9 cellular contexts compared by ENCODE assay signal in the genomic region with DNA sequence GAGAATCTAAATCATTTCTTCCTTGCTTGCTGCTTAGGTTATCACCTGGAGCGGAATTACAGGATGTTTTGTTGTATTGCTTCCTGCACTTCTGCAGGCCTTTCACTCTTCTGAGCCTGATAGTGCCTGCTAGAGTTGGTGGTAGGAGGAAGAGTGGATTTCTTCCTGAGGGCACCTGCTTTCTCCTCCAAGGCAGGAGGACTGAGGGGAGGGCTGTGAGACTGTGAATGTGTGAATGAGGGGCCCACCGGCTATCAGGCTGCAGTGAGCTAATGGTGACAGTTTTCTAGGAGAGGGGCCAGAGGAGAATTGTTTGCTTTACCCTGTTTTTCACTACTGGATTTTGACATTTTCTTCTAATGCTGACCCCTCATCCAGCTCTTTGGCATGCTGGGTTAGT. TPM values are rescaled to one million over a fixed set of nuclear protein-coding genes. Genes with fewer than 3 reads are reported as not detected.
A peak's percentile ranks its signal among the peaks of the same experiment; 100 is the strongest.
DNase-seq lines count a peak whose midpoint lies in the region; ATAC-seq, FAIRE-seq and TF ChIP-seq lines count a peak whose summit lies in the region.
"Had no signal": no experiment of that assay in that cellular context is flagged by ENCODE, and none has a peak within 500 bp of the region (broad histone marks: within the 10 kb centered on the region; RNA-seq: fewer than 3 reads in every experiment).

No MANE protein-coding gene starts in this region.

- H3K4me3 ChIP-seq in muscle layer of duodenum (ENCODE audit: low read depth in 1 of 2, low read length in 2 of 2) (peak overlapping the region in 1 of 2 donors; percentile 89), left lung (no peak overlapping the region)

- H3K4me1 ChIP-seq in muscle layer of duodenum (ENCODE audit: control insufficient read depth in 1 of 2, insufficient read depth in 2 of 2, low read length in 2 of 2) (peaks cover 14 to 37% of the 10 kb centered on the region in 2 donors), left lung (peaks cover 0 to 22% of the 10 kb centered on the region in 2 donors)

- FAIRE-seq in urothelium cell line (lab: Jason Lieb, UNC): no peak

- peaks cover 8% of the 10 kb centered on the region for H3K4me1 Mint-ChIP-seq in activated naive CD4-positive, alpha-beta T cell treated with anti-CD3 and anti-CD28 coated beads, Interleukin-2, amount 50 U/mL, for 24 hours
- H3K4me1 Mint-ChIP-seq in central memory CD8-positive, alpha-beta T cell: peaks cover 7% of the 10 kb centered on the region
- peaks cover 23% of the 10 kb centered on the region for H3K4me1 Mint-ChIP-seq in type B pancreatic cell (ENCODE audit: unreplicated experiment)

- H3K27me3 Mint-ChIP-seq in activated naive CD4-positive, alpha-beta T cell treated with anti-CD3 and anti-CD28 coated beads, Interleukin-2, amount 50 U/mL, for 24 hours: peaks cover 9% of the 10 kb centered on the region
- peaks cover 37% of the 10 kb centered on the region for H3K27me3 Mint-ChIP-seq in central memory CD8-positive, alpha-beta T cell
- peaks cover 4% of the 10 kb centered on the region for H3K27me3 Mint-ChIP-seq in type B pancreatic cell

- no peaks in the 10 kb centered on the region for H3K9me3 Mint-ChIP-seq in activated naive CD4-positive, alpha-beta T cell treated with anti-CD3 and anti-CD28 coated beads, Interleukin-2, amount 50 U/mL, for 24 hours
- no peaks in the 10 kb centered on the region for H3K9me3 Mint-ChIP-seq in central memory CD8-positive, alpha-beta T cell
- H3K9me3 Mint-ChIP-seq in type B pancreatic cell: no peaks in the 10 kb centered on the region

- H3K36me3 ChIP-seq in muscle layer of duodenum (ENCODE audit: control insufficient read depth in 1 of 2, insufficient read depth in 2 of 2, low read length in 2 of 2) (peaks cover 0 to 5% of the 10 kb centered on the region in 2 donors), left lung (no peaks in the 10 kb centered on the region)

- H3K9me3 ChIP-seq in muscle layer of duodenum (ENCODE audit: control insufficient read depth in 1 of 2, low read length in 2 of 2): no peaks in the 10 kb centered on the region
- H3K9me3 ChIP-seq in left lung: no peaks in the 10 kb centered on the region

- intact Hi-C loops in left lung (cut with DNase I): loop anchor here in 1 of 2 donors (5.0 kb wide), 1 partner anchor 39 kb away; a partner anchor contains a TSS

- H3K27ac Mint-ChIP-seq in activated naive CD4-positive, alpha-beta T cell treated with anti-CD3 and anti-CD28 coated beads, Interleukin-2, amount 50 U/mL, for 24 hours: no peak overlapping the region
- H3K27ac Mint-ChIP-seq in central memory CD8-positive, alpha-beta T cell (ENCODE audit: low read depth): no peak overlapping the region
- no peak overlapping the region for H3K27ac Mint-ChIP-seq in type B pancreatic cell

- DNase-seq in activated naive CD4-positive, alpha-beta T cell treated with anti-CD3 and anti-CD28 coated beads, Interleukin-2, amount 50 U/mL, for 16 hours: no peak
- no peak for DNase-seq in central memory CD8-positive, alpha-beta T cell (ENCODE audit: low spot score in 2 of 2)
- DNase-seq in type B pancreatic cell (ENCODE audit: extremely low spot score, unreplicated experiment) (no peak), urothelium cell line (ENCODE audit: low spot score) (no peak), left lung (no peak)
- DNase-seq: NCI-H187 had no signal

- H3K27me3 ChIP-seq in muscle layer of duodenum (ENCODE audit: low read depth, low read length): no peaks in the 10 kb centered on the region
- H3K27me3 ChIP-seq in left lung: peaks cover 0 to 24% of the 10 kb centered on the region in 2 donors

- H3K36me3 Mint-ChIP-seq in activated naive CD4-positive, alpha-beta T cell treated with anti-CD3 and anti-CD28 coated beads, Interleukin-2, amount 50 U/mL, for 24 hours: peaks cover 5% of the 10 kb centered on the region
- peaks cover 1% of the 10 kb centered on the region for H3K36me3 Mint-ChIP-seq in central memory CD8-positive, alpha-beta T cell (ENCODE audit: insufficient read depth)
- no peaks in the 10 kb centered on the region for H3K36me3 Mint-ChIP-seq in type B pancreatic cell

- H3K4me3 Mint-ChIP-seq in activated naive CD4-positive, alpha-beta T cell treated with anti-CD3 and anti-CD28 coated beads, Interleukin-2, amount 50 U/mL, for 24 hours: peak overlapping the region; percentile 66
- H3K4me3 Mint-ChIP-seq in central memory CD8-positive, alpha-beta T cell: peak overlapping the region; percentile 17
- H3K4me3 Mint-ChIP-seq in type B pancreatic cell: peak overlapping the region; percentile 87

- no peak for ATAC-seq in central memory CD8-positive, alpha-beta T cell (replicated peaks; ENCODE audit: extremely low read depth, poor library complexity, severe bottlenecking)
- ATAC-seq in GM18502 (IDR thresholded peaks at IDR 0.05; ENCODE audit: poor library complexity, unreplicated experiment): no peak
- no peak for ATAC-seq in left lung

- H3K27ac ChIP-seq in muscle layer of duodenum (ENCODE audit: low read length): peak overlapping the region; percentile 71
- H3K27ac ChIP-seq in left lung: peak overlapping the region in 1 of 2 donors; percentile 38

- no peak for TF ChIP-seq CTCF in type B pancreatic cell (conservative IDR thresholded peaks at IDR 0.05)
- TF ChIP-seq CTCF in left lung (IDR thresholded peaks at IDR 0.05): no peak

RNA-seq across cellular contexts. Expression of a gene that starts 39.0 kb away (rescaled TPM):
- total RNA-seq in type B pancreatic cell (ENCODE audit: low replicate concordance) (4.8 and 22.0 TPM in 2 replicates), left lung (10 to 100 TPM; 10.9 to 11.1 TPM)

RNA-seq across cellular contexts. Expression of a gene that starts 49.1 kb away (rescaled TPM):
- total RNA-seq in type B pancreatic cell (ENCODE audit: low replicate concordance) (43.8 and 46.8 TPM in 2 replicates), left lung (10 to 100 TPM; 32.5 to 40.1 TPM)

RNA-seq across cellular contexts. Expression of a gene that starts 57.4 kb away (rescaled TPM):
- total RNA-seq in type B pancreatic cell (ENCODE audit: low replicate concordance) (1.8 and 7.6 TPM in 2 replicates), left lung (10 to 100 TPM in 1 of 2 donors, 1 to 10 TPM in 1; 6.2 to 15.6 TPM)

Comparison
In these comparisons a context has a peak if more than half of its experiments do, and no peak if none do; other contexts are left out.
1. H3K4me3 Mint-ChIP-seq: peak in every context shown above with its lines; median percentile 87 in type B pancreatic cell; 66 in activated naive CD4-positive, alpha-beta T cell treated with anti-CD3 and anti-CD28 coated beads, Interleukin-2, amount 50 U/mL, for 24 hours; 17 in central memory CD8-positive, alpha-beta T cell.